In genomic region chr13:87999791-88000190, GRCh38 we compare ENCODE assay signal across 12 cellular contexts.
DNase-seq lines count a peak whose midpoint lies in the region; ATAC-seq and TF ChIP-seq lines count a peak whose summit lies in the region.
"Had no signal": no experiment of that assay in that cellular context is flagged by ENCODE, and none has a peak within 500 bp of the region (broad histone marks: within the 10 kb centered on the region; RNA-seq: fewer than 3 reads in every experiment).

No MANE protein-coding gene starts in this region.

- WGBS in SK-N-SH (ENCODE audit: low lambda C conversion rate): 77% methylated on average over 1 of the region's 1 CpG

- peaks cover 54% of the 10 kb centered on the region for H3K9me3 Mint-ChIP-seq in HFFc6

- H3K9me2 ChIP-seq in SK-N-SH: no peaks in the 10 kb centered on the region

- H3K36me3 ChIP-seq in A673 (ENCODE audit: insufficient read depth, low read length, poor library complexity, severe bottlenecking) (no peaks in the 10 kb centered on the region), SK-N-SH (replicated peaks in 1 of 2; ENCODE audit: control insufficient read depth in 1 of 2, insufficient read depth in 2 of 2, low read length in 1 of 2) (no peaks in the 10 kb centered on the region)

- no peak overlapping the region for H3K4me3 ChIP-seq in A673 (ENCODE audit: low read depth, low read length, poor library complexity, severe bottlenecking)
- no peak overlapping the region; a peak in 1 of 4 replicates for H3K4me3 ChIP-seq in SK-N-SH (ENCODE audit: low read depth in 2 of 2, low read length in 1 of 2)

- no peak for TF ChIP-seq EP300 in SK-N-SH (IDR thresholded peaks at IDR 0.05; ENCODE audit: borderline replicate concordance in 1 of 2, low read depth in 1 of 2, low read length in 1 of 2)

- H3K27me3 ChIP-seq in A673 (replicated peaks; ENCODE audit: insufficient read depth, low read depth, low read length, poor library complexity) (no peaks in the 10 kb centered on the region), SK-N-SH (ENCODE audit: insufficient read depth) (no peaks in the 10 kb centered on the region)

- TF ChIP-seq RAD21 in SK-N-SH (IDR thresholded peaks at IDR 0.05; ENCODE audit: low read length): peak; percentile 31

- H3K4me2 ChIP-seq in SK-N-SH: no peak overlapping the region

- H3K36me3 Mint-ChIP-seq in HFFc6 (ENCODE audit: low read depth): no peaks in the 10 kb centered on the region

- intact Hi-C loops in A673 (cut with micrococcal nuclease; ENCODE audit: unreplicated experiment): no loop called here

- H3K9me3 ChIP-seq in A673 (ENCODE audit: low read depth, low read length, poor library complexity, severe bottlenecking) (no peaks in the 10 kb centered on the region), SK-N-SH (no peaks in the 10 kb centered on the region)

- H3K27ac ChIP-seq in A673 (ENCODE audit: low read depth, low read length, poor library complexity, severe bottlenecking) (no peak overlapping the region), SK-N-SH (ENCODE audit: low read depth in 2 of 2, low read length in 1 of 2) (0 out of 4 replicates have a peak overlapping the region, but pooled peaks of 1 of the 2 experiments have one; percentile 8)

- POLR2A ChIA-PET in A673 (lab: Charles Lee; ENCODE audit: low non-redundant PET): no interaction called here
- POLR2A ChIA-PET in SK-N-SH (lab: Yijun Ruan, JAX): no interaction called here

- H3F3A ChIP-seq in SK-N-SH (replicated peaks; ENCODE audit: insufficient read depth): no peaks in the 10 kb centered on the region

- no peak overlapping the region; the same call in 1 of the 2 replicates for H3K27ac Mint-ChIP-seq in HFFc6
- H3K27ac Mint-ChIP-seq: B cell had no signal

- H3K4me3 Mint-ChIP-seq in HFFc6: peak overlapping the region; percentile 43
- H3K4me3 Mint-ChIP-seq: B cell had no signal

- H3K79me2 ChIP-seq in SK-N-SH (ENCODE audit: insufficient read depth): no peaks in the 10 kb centered on the region

- TF ChIP-seq CTCF in A673 (conservative IDR thresholded peaks at IDR 0.05; ENCODE audit: low read depth, low read length) (peak; percentile 33; the same call in 1 of the 2 replicates), HFFc6 (IDR thresholded peaks at IDR 0.05) (no peak), SK-N-SH (IDR thresholded peaks at IDR 0.05) (no peak)

- H3K4me1 Mint-ChIP-seq in HFFc6 (ENCODE audit: low read depth): peaks cover 13% of the 10 kb centered on the region; the same call in 1 of the 2 replicates
- H3K4me1 Mint-ChIP-seq: B cell had no signal

- no TSS peak for BruUV-seq in A673 (replicated peaks; lab: Mats Ljungman, UMichigan)

- H3K27me3 Mint-ChIP-seq in HFFc6 (ENCODE audit: insufficient read depth): 0 out of 2 replicates have a peak, but pooled peaks cover 1% of the 10 kb centered on the region
- H3K27me3 Mint-ChIP-seq: B cell had no signal

- H2AFZ ChIP-seq in SK-N-SH (ENCODE audit: low read depth): peak overlapping the region; percentile 45; the same call in 1 of the 2 replicates

- CTCF ChIA-PET in A673 (lab: Charles Lee) (no interaction called here), SK-N-SH (lab: Yijun Ruan, JAX) (interaction anchor here (0.9 to 1.0 kb wide), 3 partner anchors 11 to 1696 kb away, joined by 3 to 4 read pairs (median 3); no protein-coding TSS in a partner anchor)

- DNase-seq in A673 (ENCODE audit: low spot score) (peak; percentile 44), HFFc6 (no peak), SK-N-SH (no peak), iPS DF 19.7 (ENCODE audit: low read depth, low spot score) (peak; percentile 12), cerebellum (ENCODE audit: low spot score) (no peak)
- DNase-seq: activated T-cell treated with anti-CD3 and anti-CD28 coated beads for 4 hours, anterior cingulate cortex, nucleus accumbens had no signal

- H3K9ac ChIP-seq in SK-N-SH: no peak overlapping the region

- H3K4me1 ChIP-seq in A673 (ENCODE audit: insufficient read depth, low read length, poor library complexity, severe bottlenecking) (no peaks in the 10 kb centered on the region), SK-N-SH (ENCODE audit: control insufficient read depth in 1 of 2, insufficient read depth in 2 of 2, low read depth in 1 of 2, low read length in 1 of 2) (no peaks in the 10 kb centered on the region)

- H4K20me1 ChIP-seq in SK-N-SH (ENCODE audit: insufficient read depth): no peaks in the 10 kb centered on the region

- no peak for ATAC-seq in GM21526 (IDR thresholded peaks at IDR 0.05; ENCODE audit: low FRiP score, unreplicated experiment)
- no peak for ATAC-seq in GM18870 (IDR thresholded peaks at IDR 0.05; ENCODE audit: unreplicated experiment)
- ATAC-seq in GM19397 (IDR thresholded peaks at IDR 0.05; ENCODE audit: unreplicated experiment): no peak

TF ChIP-seq in SK-N-SH, 30 proteins besides CTCF, POLR2A, EP300 and RAD21:
- TF ChIP-seq GABPA (IDR thresholded peaks at IDR 0.05; ENCODE audit: low read depth) (no peak), FOSL2 (IDR thresholded peaks at IDR 0.05; ENCODE audit: borderline replicate concordance, low read depth) (no peak), YY1 (IDR thresholded peaks at IDR 0.05; ENCODE audit: low read depth) (no peak), TAF1 (IDR thresholded peaks at IDR 0.05; ENCODE audit: borderline replicate concordance, low read depth, low read length) (no peak), NFIC (IDR thresholded peaks at IDR 0.05; ENCODE audit: borderline replicate concordance) (no peak), RXRA (IDR thresholded peaks at IDR 0.05; ENCODE audit: borderline replicate concordance, low read depth) (no peak), EZH2phosphoT487 (IDR thresholded peaks at IDR 0.05; ENCODE audit: borderline replicate concordance, low read depth) (no peak), MXI1 (IDR thresholded peaks at IDR 0.05; ENCODE audit: low read depth, low read length) (no peak), ZBTB33 (IDR thresholded peaks at IDR 0.05; ENCODE audit: borderline replicate concordance, low read depth) (no peak), SMC3 (IDR thresholded peaks at IDR 0.05; ENCODE audit: low read depth, low read length) (no peak), MEF2A (IDR thresholded peaks at IDR 0.05; ENCODE audit: borderline replicate concordance, low read depth) (no peak), JUND (IDR thresholded peaks at IDR 0.05) (no peak), USF1 (IDR thresholded peaks at IDR 0.05; ENCODE audit: borderline replicate concordance, low read depth) (no peak), TCF12 (IDR thresholded peaks at IDR 0.05) (no peak), MAX (IDR thresholded peaks at IDR 0.05; ENCODE audit: low read depth) (no peak), FOXM1 (IDR thresholded peaks at IDR 0.05; ENCODE audit: low read depth) (no peak), SIN3A (IDR thresholded peaks at IDR 0.05; ENCODE audit: borderline replicate concordance, low read depth, low read length) (no peak), POLR2AphosphoS5 (IDR thresholded peaks at IDR 0.05; ENCODE audit: low read depth, low read length) (no peak)

Comparison
In these comparisons a context has a peak if more than half of its experiments do, and no peak if none do; other contexts are left out.
1. DNase-seq: peak in A673 (single experiment) and iPS DF 19.7 (single experiment); none in HFFc6 (single experiment), SK-N-SH (single experiment) and cerebellum (single experiment).